8 cellular contexts compared by ENCODE assay signal in genomic region chr6:25007269-25007699, GRCh38.
A peak's percentile ranks its signal among the peaks of the same experiment; 100 is the strongest.
DNase-seq lines count a peak whose midpoint lies in the region; ATAC-seq and TF ChIP-seq lines count a peak whose summit lies in the region.

No MANE protein-coding gene starts in this region.

- peak overlapping the region; percentile 85 for H3K4me3 Mint-ChIP-seq in activated naive CD8-positive, alpha-beta T cell treated with anti-CD3 and anti-CD28 coated beads, Interleukin-2, amount 10 ng/mL, durations not matched to agents 7 days and 5 days
- no peak overlapping the region for H3K4me3 Mint-ChIP-seq in progenitor cell of endocrine pancreas (ENCODE audit: low read depth)

- H3K27me3 Mint-ChIP-seq in activated naive CD8-positive, alpha-beta T cell treated with anti-CD3 and anti-CD28 coated beads, Interleukin-2, amount 10 ng/mL, durations not matched to agents 7 days and 5 days = no peaks in the 10 kb centered on the region
- H3K27me3 Mint-ChIP-seq in progenitor cell of endocrine pancreas = no peaks in the 10 kb centered on the region

- POLR2A ChIA-PET in activated naive CD8-positive, alpha-beta T cell treated with anti-CD3 and anti-CD28 coated beads, Interleukin-2, amount 10 ng/mL, durations not matched to agents 7 days and 5 days (lab: Charles Lee) = interaction anchor here (1.0 to 4.0 kb wide), 14 partner anchors 9 to 150 kb away, joined by 3 to 39 read pairs (median 4); partner anchors contain the start of gene RIPOR2

- peak overlapping the region; percentile 100 for H3K27ac Mint-ChIP-seq in activated naive CD8-positive, alpha-beta T cell treated with anti-CD3 and anti-CD28 coated beads, Interleukin-2, amount 10 ng/mL, durations not matched to agents 7 days and 5 days
- H3K27ac Mint-ChIP-seq in progenitor cell of endocrine pancreas = no peak overlapping the region

- no peaks in the 10 kb centered on the region for H3K9me3 Mint-ChIP-seq in activated naive CD8-positive, alpha-beta T cell treated with anti-CD3 and anti-CD28 coated beads, Interleukin-2, amount 10 ng/mL, durations not matched to agents 7 days and 5 days
- H3K9me3 Mint-ChIP-seq in progenitor cell of endocrine pancreas (ENCODE audit: low read depth) = no peaks in the 10 kb centered on the region

- no peak for TF ChIP-seq CTCF in progenitor cell of endocrine pancreas (IDR thresholded peaks at IDR 0.05; ENCODE audit: unreplicated experiment)

- DNase-seq in stimulated activated naive CD4-positive, alpha-beta T cell treated with Interleukin-2 at 50 U/mL for 16 hours (lab: John Stamatoyannopoulos, UW) = peak; percentile 48
- no peak for DNase-seq in stimulated activated naive CD4-positive, alpha-beta T cell (lab: John Stamatoyannopoulos, UW)
- no peak for DNase-seq in activated naive CD8-positive, alpha-beta T cell treated with anti-CD3 and anti-CD28 coated beads, Interleukin-2, amount 10 ng/mL, durations not matched to agents 7 days and 5 days
- DNase-seq in stimulated activated CD4-positive, alpha-beta T cell treated with anti-CD3 and anti-CD28 coated beads, Interleukin-4, amount 100 ng/mL, for 1 hour = peak; percentile 37
- DNase-seq in C1 segment of cervical spinal cord (lab: John Stamatoyannopoulos, UW) (no peak), hippocampal formation (lab: John Stamatoyannopoulos, UW) (no peak), progenitor cell of endocrine pancreas (ENCODE audit: low spot score, unreplicated experiment) (no peak)

- ATAC-seq in HG03432 (IDR thresholded peaks at IDR 0.05; ENCODE audit: unreplicated experiment) = peak; percentile 87
- ATAC-seq in activated naive CD8-positive, alpha-beta T cell treated with anti-CD3 and anti-CD28 coated beads, Interleukin-2, amount 10 ng/mL, durations not matched to agents 7 days and 5 days (ENCODE audit: low read depth) = peak; percentile 62

- H3K4me1 Mint-ChIP-seq in activated naive CD8-positive, alpha-beta T cell treated with anti-CD3 and anti-CD28 coated beads, Interleukin-2, amount 10 ng/mL, durations not matched to agents 7 days and 5 days = peaks cover 61% of the 10 kb centered on the region
- H3K4me1 Mint-ChIP-seq in progenitor cell of endocrine pancreas (ENCODE audit: low read depth) = peaks cover 6% of the 10 kb centered on the region

- H3K36me3 Mint-ChIP-seq in activated naive CD8-positive, alpha-beta T cell treated with anti-CD3 and anti-CD28 coated beads, Interleukin-2, amount 10 ng/mL, durations not matched to agents 7 days and 5 days = peaks cover 20% of the 10 kb centered on the region
- H3K36me3 Mint-ChIP-seq in progenitor cell of endocrine pancreas (ENCODE audit: insufficient read depth) = no peaks in the 10 kb centered on the region

Comparison
In these comparisons a context has a peak if more than half of its experiments do, and no peak if none do; other contexts are left out.
1. DNase-seq: peak in stimulated activated naive CD4-positive, alpha-beta T cell treated with Interleukin-2 at 50 U/mL for 16 hours (single experiment) and stimulated activated CD4-positive, alpha-beta T cell treated with anti-CD3 and anti-CD28 coated beads, Interleukin-4, amount 100 ng/mL, for 1 hour (single experiment); none in stimulated activated naive CD4-positive, alpha-beta T cell (0 of 6), activated naive CD8-positive, alpha-beta T cell treated with anti-CD3 and anti-CD28 coated beads, Interleukin-2, amount 10 ng/mL, durations not matched to agents 7 days and 5 days (single experiment), C1 segment of cervical spinal cord (0 of 14), hippocampal formation (0 of 2) and progenitor cell of endocrine pancreas (single experiment).